ENCODE assay signal across 8 cellular contexts in the genomic region with DNA sequence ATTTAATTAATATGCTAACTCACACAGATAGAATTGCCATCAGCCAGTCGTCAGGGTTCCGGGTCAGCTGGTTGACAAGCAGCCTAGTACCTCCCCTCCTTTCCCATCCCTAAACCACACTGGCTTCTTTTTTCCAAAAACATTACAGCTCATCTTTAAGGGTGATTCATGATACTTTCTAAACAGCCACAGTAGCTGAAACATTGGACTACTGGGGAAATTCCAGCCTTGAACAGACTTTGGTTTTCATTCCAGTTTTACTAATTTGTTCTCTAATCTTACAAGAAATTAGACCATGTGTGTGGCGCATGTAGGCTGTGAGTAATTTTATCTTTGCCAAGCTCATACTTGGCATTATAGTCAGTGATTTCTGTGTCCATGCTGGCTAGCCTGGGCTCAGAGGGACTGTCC.
DNase-seq lines count a peak whose midpoint lies in the region; ATAC-seq and TF ChIP-seq lines count a peak whose summit lies in the region.

No MANE protein-coding gene starts in this region.

- TF ChIP-seq CTCF in AG09309 (IDR thresholded peaks at IDR 0.05; ENCODE audit: control insufficient read depth, insufficient read depth, low read depth, low read length, missing control alignments) (no peak), GM20000 (IDR thresholded peaks at IDR 0.05; ENCODE audit: extremely low read depth, missing control alignments) (no peak)

- no peak overlapping the region for H3K4me3 ChIP-seq in AG09309 (ENCODE audit: control insufficient read depth, low read depth, low read length)

- peak overlapping the region; percentile 63 for H3K27ac ChIP-seq in caudate nucleus (ENCODE audit: low read depth, low read length)

- peak; percentile 76 for DNase-seq in AG09309 (ENCODE audit: low read depth)
- peak in 6 of 61 donors; percentile 20 to 68 (median 36) for DNase-seq in caudate nucleus (lab: John Stamatoyannopoulos, UW)
- peak; percentile 73 for DNase-seq in myocyte (ENCODE audit: low read depth)
- no peak for DNase-seq in GM20000 (ENCODE audit: low spot score)
- no peak for DNase-seq in ecto neural progenitor cell (ENCODE audit: low spot score)
- no peak for DNase-seq in HT-29 (ENCODE audit: low spot score)

- peak; percentile 48 for ATAC-seq in HG02798 (IDR thresholded peaks at IDR 0.05; ENCODE audit: poor library complexity, unreplicated experiment)
- ATAC-seq in HG03159 (IDR thresholded peaks at IDR 0.05; ENCODE audit: unreplicated experiment) = no peak

Comparison
In these comparisons a context has a peak if more than half of its experiments do, and no peak if none do; other contexts are left out.
1. DNase-seq: peak in AG09309 (single experiment) and myocyte (single experiment); none in GM20000 (single experiment), ecto neural progenitor cell (single experiment) and HT-29 (single experiment).